13 cellular contexts compared by ENCODE assay signal in the genomic region with DNA sequence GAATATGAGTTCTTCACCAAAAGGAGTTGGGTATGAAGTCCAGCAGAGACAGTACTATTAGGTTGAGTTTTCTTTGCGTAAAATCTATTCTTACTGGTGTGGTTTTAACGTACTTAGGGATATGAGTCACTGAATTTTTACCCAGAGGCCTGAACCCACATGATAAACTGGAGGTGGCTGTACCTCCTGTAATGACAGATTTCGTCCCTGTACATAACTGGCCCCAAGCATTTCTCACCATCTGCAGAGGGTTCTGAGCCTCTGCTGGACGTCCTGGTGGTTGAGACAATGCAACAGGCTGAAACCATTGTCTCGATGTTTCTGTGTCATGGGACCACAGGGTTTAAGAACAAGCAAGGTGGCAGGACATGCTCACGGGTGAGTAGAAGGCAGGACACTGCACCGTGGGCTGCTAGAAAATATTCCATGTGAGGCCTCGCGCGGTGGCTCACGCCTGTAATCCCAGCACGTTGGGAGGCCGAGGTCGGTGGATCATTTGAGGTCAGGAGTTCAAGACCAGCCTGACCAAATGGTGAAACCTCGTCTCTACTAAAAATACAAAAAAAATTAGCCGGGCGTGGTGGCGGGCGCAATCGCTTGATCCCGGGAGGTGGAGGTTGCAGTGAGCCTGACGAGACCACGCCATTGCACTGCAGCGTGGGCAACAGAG.
DNase-seq lines count a peak whose midpoint lies in the region; ATAC-seq and TF ChIP-seq lines count a peak whose summit lies in the region.
"Had no signal": no experiment of that assay in that cellular context is flagged by ENCODE, and none has a peak within 500 bp of the region (broad histone marks: within the 10 kb centered on the region; RNA-seq: fewer than 3 reads in every experiment).

No MANE protein-coding gene starts in this region.

- peaks cover 52% of the 10 kb centered on the region for H3K4me1 Mint-ChIP-seq in activated T-cell treated with anti-CD3 and anti-CD28 coated beads, Interleukin-2, amount 50 U/mL, for 72 hours (ENCODE audit: low read depth)
- H3K4me1 Mint-ChIP-seq in activated naive CD8-positive, alpha-beta T cell treated with anti-CD3 and anti-CD28 coated beads, Interleukin-2, amount 50 U/mL, for 24 hours: peaks cover 60% of the 10 kb centered on the region

- peak overlapping the region; percentile 68 for H3K27ac Mint-ChIP-seq in activated T-cell treated with anti-CD3 and anti-CD28 coated beads, Interleukin-2, amount 50 U/mL, for 72 hours
- no peak overlapping the region for H3K27ac Mint-ChIP-seq in activated naive CD8-positive, alpha-beta T cell treated with anti-CD3 and anti-CD28 coated beads, Interleukin-2, amount 50 U/mL, for 24 hours

- peak overlapping the region in 1 of 2 donors; percentile 91 for H3K4me3 Mint-ChIP-seq in activated T-cell treated with anti-CD3 and anti-CD28 coated beads, Interleukin-2, amount 50 U/mL, for 72 hours
- no peak overlapping the region for H3K4me3 Mint-ChIP-seq in activated naive CD8-positive, alpha-beta T cell treated with anti-CD3 and anti-CD28 coated beads, Interleukin-2, amount 50 U/mL, for 24 hours

- peak; percentile 43 for TF ChIP-seq POLR2A in NB4 (IDR thresholded peaks at IDR 0.05; ENCODE audit: extremely low read depth, insufficient read length)

- ATAC-seq in activated T-cell treated with anti-CD3 and anti-CD28 coated beads, Interleukin-2, amount 50 U/mL, for 72 hours (replicated peaks in 1 of 2): peak; percentile 73
- peak; percentile 27 for ATAC-seq in activated naive CD8-positive, alpha-beta T cell treated with anti-CD3 and anti-CD28 coated beads, Interleukin-2, amount 50 U/mL, for 24 hours
- peak; percentile 44 for ATAC-seq in stimulated activated naive CD8-positive, alpha-beta T cell treated with anti-CD3 and anti-CD28 coated beads, Interleukin-15, Interleukin-2, amounts not matched to agents 100 U/mL and 50 U/mL, for 24 hours
- no peak for ATAC-seq in GM19397 (IDR thresholded peaks at IDR 0.05; ENCODE audit: unreplicated experiment)
- ATAC-seq in HG03432 (IDR thresholded peaks at IDR 0.05; ENCODE audit: unreplicated experiment): no peak
- no peak for ATAC-seq in HG03108 (IDR thresholded peaks at IDR 0.05; ENCODE audit: unreplicated experiment)

- no peaks in the 10 kb centered on the region for H3K36me3 Mint-ChIP-seq in activated T-cell treated with anti-CD3 and anti-CD28 coated beads, Interleukin-2, amount 50 U/mL, for 72 hours (ENCODE audit: insufficient read depth in 2 of 2)
- H3K36me3 Mint-ChIP-seq in activated naive CD8-positive, alpha-beta T cell treated with anti-CD3 and anti-CD28 coated beads, Interleukin-2, amount 50 U/mL, for 24 hours (ENCODE audit: low read depth): no peaks in the 10 kb centered on the region

- DNase-seq in activated T-cell treated with anti-CD3 and anti-CD28 coated beads, Interleukin-2, amount 50 U/mL, for 72 hours: peak; percentile 25
- DNase-seq in activated T-cell treated with anti-CD3 and anti-CD28 coated beads, Interleukin-2, amount 50 U/mL, for 1 hour: no peak
- peak; percentile 97 for DNase-seq in NB4 (ENCODE audit: low read depth)
- no peak for DNase-seq in activated naive CD8-positive, alpha-beta T cell treated with anti-CD3 and anti-CD28 coated beads, Interleukin-2, amount 50 U/mL, for 24 hours
- DNase-seq in stimulated activated naive CD8-positive, alpha-beta T cell treated with anti-CD3 and anti-CD28 coated beads, Interleukin-15, Interleukin-2, amounts not matched to agents 100 U/mL and 50 U/mL, for 24 hours: no peak
- DNase-seq: ACHN; activated CD8-positive, alpha-beta memory T cell treated with anti-CD3 and anti-CD28 coated beads for 24 hours; activated naive CD4-positive, alpha-beta T cell; mesendoderm had no signal

- H3K27me3 Mint-ChIP-seq in activated T-cell treated with anti-CD3 and anti-CD28 coated beads, Interleukin-2, amount 50 U/mL, for 72 hours (ENCODE audit: low read depth): peaks cover 6% of the 10 kb centered on the region
- peaks cover 2% of the 10 kb centered on the region for H3K27me3 Mint-ChIP-seq in activated naive CD8-positive, alpha-beta T cell treated with anti-CD3 and anti-CD28 coated beads, Interleukin-2, amount 50 U/mL, for 24 hours

- H3K9me3 Mint-ChIP-seq in activated T-cell treated with anti-CD3 and anti-CD28 coated beads, Interleukin-2, amount 50 U/mL, for 72 hours: no peaks in the 10 kb centered on the region
- no peaks in the 10 kb centered on the region for H3K9me3 Mint-ChIP-seq in activated naive CD8-positive, alpha-beta T cell treated with anti-CD3 and anti-CD28 coated beads, Interleukin-2, amount 50 U/mL, for 24 hours

- peak overlapping the region; percentile 26 for H3K4me3 ChIP-seq in NB4 (ENCODE audit: low read depth, low read length)
- H3K4me3 ChIP-seq: skin epidermis had no signal

- no peak for TF ChIP-seq CTCF in NB4 (IDR thresholded peaks at IDR 0.05; ENCODE audit: low read depth, low read length)

Comparison
In these comparisons a context has a peak if more than half of its experiments do, and no peak if none do; other contexts are left out.
1. DNase-seq: peak in activated T-cell treated with anti-CD3 and anti-CD28 coated beads, Interleukin-2, amount 50 U/mL, for 72 hours (2 of 2) and NB4 (single experiment); none in activated T-cell treated with anti-CD3 and anti-CD28 coated beads, Interleukin-2, amount 50 U/mL, for 1 hour (single experiment), activated naive CD8-positive, alpha-beta T cell treated with anti-CD3 and anti-CD28 coated beads, Interleukin-2, amount 50 U/mL, for 24 hours (single experiment) and stimulated activated naive CD8-positive, alpha-beta T cell treated with anti-CD3 and anti-CD28 coated beads, Interleukin-15, Interleukin-2, amounts not matched to agents 100 U/mL and 50 U/mL, for 24 hours (single experiment).
2. ATAC-seq: peak in activated T-cell treated with anti-CD3 and anti-CD28 coated beads, Interleukin-2, amount 50 U/mL, for 72 hours (2 of 2), activated naive CD8-positive, alpha-beta T cell treated with anti-CD3 and anti-CD28 coated beads, Interleukin-2, amount 50 U/mL, for 24 hours (single experiment) and stimulated activated naive CD8-positive, alpha-beta T cell treated with anti-CD3 and anti-CD28 coated beads, Interleukin-15, Interleukin-2, amounts not matched to agents 100 U/mL and 50 U/mL, for 24 hours (single experiment); none in GM19397 (single experiment), HG03432 (single experiment) and HG03108 (single experiment).